ENCODE assay signal across 1 cellular context in genomic region chr19:10352764-10353671, GRCh38.
A peak's percentile ranks its signal among the peaks of the same experiment; 100 is the strongest.
TF ChIP-seq lines count a peak whose summit lies in the region.

No MANE protein-coding gene starts in this region.

TF ChIP-seq in H1, 55 proteins besides CTCF, POLR2A, EP300 and RAD21:
- TF ChIP-seq TBP (IDR thresholded peaks at IDR 0.05; ENCODE audit: low read depth, low read length) (0 out of 2 replicates have a peak, but pooled peaks have one; percentile 12), RBBP5 (IDR thresholded peaks at IDR 0.05; ENCODE audit: borderline replicate concordance, low read depth, low read length) (0 out of 2 replicates have a peak, but pooled peaks have one; percentile 56), SRF (IDR thresholded peaks at IDR 0.05; ENCODE audit: low read depth, low read length) (no peak), YY1 (IDR thresholded peaks at IDR 0.05; ENCODE audit: low read depth, low read length) (no peak), TAF1 (IDR thresholded peaks at IDR 0.05; ENCODE audit: low read depth, low read length) (peak; percentile 61; the same call in 1 of the 2 replicates), SIN3A (conservative IDR thresholded peaks at IDR 0.05 in 1 of 2, IDR thresholded peaks at IDR 0.05 in 1 of 2; ENCODE audit: low read depth in 1 of 2, low read length in 2 of 2) (peak in 1 of 2 experiments; percentile 64; a peak in 1 of 4 replicates), RNF2 (IDR thresholded peaks at IDR 0.05; ENCODE audit: borderline replicate concordance, low read depth, low read length, missing control alignments, poor library complexity, severe bottlenecking) (peak; percentile 42), NRF1 (IDR thresholded peaks at IDR 0.05; ENCODE audit: low read depth, low read length) (no peak), RXRA (IDR thresholded peaks at IDR 0.05; ENCODE audit: insufficient read depth, low read depth, low read length) (no peak), MAX (IDR thresholded peaks at IDR 0.05) (peak; percentile 91), USF2 (IDR thresholded peaks at IDR 0.05; ENCODE audit: low read length) (no peak), ASH2L (IDR thresholded peaks at IDR 0.05; ENCODE audit: low read length) (peak; percentile 22), EGR1 (IDR thresholded peaks at IDR 0.05; ENCODE audit: borderline replicate concordance, low read depth, low read length) (peak; percentile 52; the same call in 1 of the 2 replicates), GTF2F1 (IDR thresholded peaks at IDR 0.05; ENCODE audit: borderline replicate concordance, low read depth, low read length) (no peak)
- TF ChIP-seq, protein P1, sequence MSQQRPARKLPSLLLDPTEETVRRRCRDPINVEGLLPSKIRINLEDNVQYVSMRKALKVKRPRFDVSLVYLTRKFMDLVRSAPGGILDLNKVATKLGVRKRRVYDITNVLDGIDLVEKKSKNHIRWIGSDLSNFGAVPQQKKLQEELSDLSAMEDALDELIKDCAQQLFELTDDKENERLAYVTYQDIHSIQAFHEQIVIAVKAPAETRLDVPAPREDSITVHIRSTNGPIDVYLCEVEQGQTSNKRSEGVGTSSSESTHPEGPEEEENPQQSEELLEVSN (IDR thresholded peaks at IDR 0.05) = peak; percentile 77
